In genomic region chr9:113410207-113411158, GRCh38 we compare ENCODE assay signal across 8 cellular contexts.
A peak's percentile ranks its signal among the peaks of the same experiment; 100 is the strongest.
DNase-seq lines count a peak whose midpoint lies in the region; ATAC-seq and TF ChIP-seq lines count a peak whose summit lies in the region.

C9orf43 (plus strand) TSS chr9:113410747; CDS start chr9:113413494, 2,747 bp downstream.
A gene with protein sequence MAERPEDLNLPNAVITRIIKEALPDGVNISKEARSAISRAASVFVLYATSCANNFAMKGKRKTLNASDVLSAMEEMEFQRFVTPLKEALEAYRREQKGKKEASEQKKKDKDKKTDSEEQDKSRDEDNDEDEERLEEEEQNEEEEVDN (minus strand): TSS chr9:113410675. CDS start chr9:113410293, 382 bp downstream.

- H3K9me3 Mint-ChIP-seq in central memory CD8-positive, alpha-beta T cell, result no peaks in the 10 kb centered on the region

- no peaks in the 10 kb centered on the region for H3K27me3 Mint-ChIP-seq in central memory CD8-positive, alpha-beta T cell

- TF ChIP-seq CTCF in AG09319 (IDR thresholded peaks at IDR 0.05; ENCODE audit: low read depth, low read length), result no peak; the same call in 1 of the 2 replicates

- H3K27ac Mint-ChIP-seq in central memory CD8-positive, alpha-beta T cell (ENCODE audit: low read depth), result peak within 1 kb of the TSS; percentile 96

- peaks cover 22% of the 10 kb centered on the region for H3K36me3 Mint-ChIP-seq in central memory CD8-positive, alpha-beta T cell (ENCODE audit: insufficient read depth)

- ATAC-seq in GM19025 (IDR thresholded peaks at IDR 0.05; ENCODE audit: low read depth, unreplicated experiment) (peak; percentile 83), HG03280 (IDR thresholded peaks at IDR 0.05; ENCODE audit: unreplicated experiment) (peak; percentile 90)
- ATAC-seq in central memory CD8-positive, alpha-beta T cell (replicated peaks; ENCODE audit: extremely low read depth, poor library complexity, severe bottlenecking), result peak; percentile 91

- peak; percentile 81 for DNase-seq in AG09319 (ENCODE audit: extremely low read depth, low read depth)
- DNase-seq in NCI-H345 (lab: John Stamatoyannopoulos, UW), result peak; percentile 96
- peak; percentile 90 for DNase-seq in activated CD4-positive, CD25-positive, alpha-beta regulatory T cell treated with anti-CD3 and anti-CD28 coated beads, Interleukin-2, amount 50 U/mL, for 16 hours (ENCODE audit: low read depth, low spot score)
- DNase-seq in central memory CD8-positive, alpha-beta T cell (ENCODE audit: low spot score in 2 of 2), result peak; percentile 91 to 93
- DNase-seq in islet precursor cell, result peak; percentile 97
- peak; percentile 95 for DNase-seq in stimulated activated CD4-positive, alpha-beta T cell treated with anti-CD3 and anti-CD28 coated beads, Interleukin-12 subunit alpha, Interleukin-12 subunit beta, amount 100 ng/mL, for 4 hours

- peak within 1 kb of the TSS; percentile 99 for H3K4me3 Mint-ChIP-seq in central memory CD8-positive, alpha-beta T cell

- peaks cover 34% of the 10 kb centered on the region for H3K4me1 Mint-ChIP-seq in central memory CD8-positive, alpha-beta T cell

Comparison
In these comparisons a context has a peak if more than half of its experiments do, and no peak if none do; other contexts are left out.
1. Peak in every context shown above with its lines: DNase-seq and ATAC-seq.